Comparison of ENCODE assay signal across 1 cellular context in genomic region chr21:25879203-25879602, GRCh38.
A peak's percentile ranks its signal among the peaks of the same experiment; 100 is the strongest.
TF ChIP-seq lines count a peak whose summit lies in the region.

No MANE protein-coding gene starts in this region.

TF ChIP-seq in HepG2, 621 proteins besides CTCF, POLR2A, EP300 and RAD21 (continued from another document and continues in another):
- TF ChIP-seq, protein P1, sequence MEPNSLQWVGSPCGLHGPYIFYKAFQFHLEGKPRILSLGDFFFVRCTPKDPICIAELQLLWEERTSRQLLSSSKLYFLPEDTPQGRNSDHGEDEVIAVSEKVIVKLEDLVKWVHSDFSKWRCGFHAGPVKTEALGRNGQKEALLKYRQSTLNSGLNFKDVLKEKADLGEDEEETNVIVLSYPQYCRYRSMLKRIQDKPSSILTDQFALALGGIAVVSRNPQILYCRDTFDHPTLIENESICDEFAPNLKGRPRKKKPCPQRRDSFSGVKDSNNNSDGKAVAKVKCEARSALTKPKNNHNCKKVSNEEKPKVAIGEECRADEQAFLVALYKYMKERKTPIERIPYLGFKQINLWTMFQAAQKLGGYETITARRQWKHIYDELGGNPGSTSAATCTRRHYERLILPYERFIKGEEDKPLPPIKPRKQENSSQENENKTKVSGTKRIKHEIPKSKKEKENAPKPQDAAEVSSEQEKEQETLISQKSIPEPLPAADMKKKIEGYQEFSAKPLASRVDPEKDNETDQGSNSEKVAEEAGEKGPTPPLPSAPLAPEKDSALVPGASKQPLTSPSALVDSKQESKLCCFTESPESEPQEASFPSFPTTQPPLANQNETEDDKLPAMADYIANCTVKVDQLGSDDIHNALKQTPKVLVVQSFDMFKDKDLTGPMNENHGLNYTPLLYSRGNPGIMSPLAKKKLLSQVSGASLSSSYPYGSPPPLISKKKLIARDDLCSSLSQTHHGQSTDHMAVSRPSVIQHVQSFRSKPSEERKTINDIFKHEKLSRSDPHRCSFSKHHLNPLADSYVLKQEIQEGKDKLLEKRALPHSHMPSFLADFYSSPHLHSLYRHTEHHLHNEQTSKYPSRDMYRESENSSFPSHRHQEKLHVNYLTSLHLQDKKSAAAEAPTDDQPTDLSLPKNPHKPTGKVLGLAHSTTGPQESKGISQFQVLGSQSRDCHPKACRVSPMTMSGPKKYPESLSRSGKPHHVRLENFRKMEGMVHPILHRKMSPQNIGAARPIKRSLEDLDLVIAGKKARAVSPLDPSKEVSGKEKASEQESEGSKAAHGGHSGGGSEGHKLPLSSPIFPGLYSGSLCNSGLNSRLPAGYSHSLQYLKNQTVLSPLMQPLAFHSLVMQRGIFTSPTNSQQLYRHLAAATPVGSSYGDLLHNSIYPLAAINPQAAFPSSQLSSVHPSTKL (CRISPR knock-in tag; IDR thresholded peaks at IDR 0.05), result peak; percentile 38; the same call in 1 of the 2 replicates
- TF ChIP-seq, protein P2, sequence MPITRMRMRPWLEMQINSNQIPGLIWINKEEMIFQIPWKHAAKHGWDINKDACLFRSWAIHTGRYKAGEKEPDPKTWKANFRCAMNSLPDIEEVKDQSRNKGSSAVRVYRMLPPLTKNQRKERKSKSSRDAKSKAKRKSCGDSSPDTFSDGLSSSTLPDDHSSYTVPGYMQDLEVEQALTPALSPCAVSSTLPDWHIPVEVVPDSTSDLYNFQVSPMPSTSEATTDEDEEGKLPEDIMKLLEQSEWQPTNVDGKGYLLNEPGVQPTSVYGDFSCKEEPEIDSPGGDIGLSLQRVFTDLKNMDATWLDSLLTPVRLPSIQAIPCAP (CRISPR knock-in tag; IDR thresholded peaks at IDR 0.05; ENCODE audit: low read depth), result no peak
- peak; percentile 94 for TF ChIP-seq PITX1 (CRISPR knock-in tag; IDR thresholded peaks at IDR 0.05)
- TF ChIP-seq, protein P3, sequence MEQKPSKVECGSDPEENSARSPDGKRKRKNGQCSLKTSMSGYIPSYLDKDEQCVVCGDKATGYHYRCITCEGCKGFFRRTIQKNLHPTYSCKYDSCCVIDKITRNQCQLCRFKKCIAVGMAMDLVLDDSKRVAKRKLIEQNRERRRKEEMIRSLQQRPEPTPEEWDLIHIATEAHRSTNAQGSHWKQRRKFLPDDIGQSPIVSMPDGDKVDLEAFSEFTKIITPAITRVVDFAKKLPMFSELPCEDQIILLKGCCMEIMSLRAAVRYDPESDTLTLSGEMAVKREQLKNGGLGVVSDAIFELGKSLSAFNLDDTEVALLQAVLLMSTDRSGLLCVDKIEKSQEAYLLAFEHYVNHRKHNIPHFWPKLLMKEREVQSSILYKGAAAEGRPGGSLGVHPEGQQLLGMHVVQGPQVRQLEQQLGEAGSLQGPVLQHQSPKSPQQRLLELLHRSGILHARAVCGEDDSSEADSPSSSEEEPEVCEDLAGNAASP (CRISPR knock-in tag; IDR thresholded peaks at IDR 0.05; ENCODE audit: borderline replicate concordance), result peak; percentile 83; the same call in 1 of the 2 replicates
- TF ChIP-seq ZBTB20 (CRISPR knock-in tag; IDR thresholded peaks at IDR 0.05; ENCODE audit: borderline replicate concordance, low read depth), result no peak
- TF ChIP-seq SOX6 (IDR thresholded peaks at IDR 0.05), result no peak
- peak; percentile 68 for TF ChIP-seq SOX6 (CRISPR knock-in tag; IDR thresholded peaks at IDR 0.05)
- TF ChIP-seq RXRB (CRISPR knock-in tag; IDR thresholded peaks at IDR 0.05; ENCODE audit: borderline replicate concordance), result peak; percentile 39; the same call in 1 of the 2 replicates
- no peak for TF ChIP-seq ZNF792 (CRISPR knock-in tag; IDR thresholded peaks at IDR 0.05)
- TF ChIP-seq ZSCAN12 (CRISPR knock-in tag; IDR thresholded peaks at IDR 0.05), result no peak
- TF ChIP-seq ISL2 (CRISPR knock-in tag; IDR thresholded peaks at IDR 0.05), result peak; percentile 34; the same call in 1 of the 2 replicates
- TF ChIP-seq ZNF724P (CRISPR knock-in tag; IDR thresholded peaks at IDR 0.05; ENCODE audit: borderline replicate concordance), result no peak
- TF ChIP-seq HNF4G (IDR thresholded peaks at IDR 0.05; ENCODE audit: borderline replicate concordance, low read depth, low read length), result peak; percentile 53; the same call in 1 of the 2 replicates
- no peak for TF ChIP-seq HNF4G (CRISPR knock-in tag; IDR thresholded peaks at IDR 0.05; ENCODE audit: borderline replicate concordance, low read depth)
- TF ChIP-seq ZNF775 (CRISPR knock-in tag; IDR thresholded peaks at IDR 0.05; ENCODE audit: borderline replicate concordance), result no peak
- TF ChIP-seq MED1 (CRISPR knock-in tag; IDR thresholded peaks at IDR 0.05), result 0 out of 2 replicates have a peak, but pooled peaks have one; percentile 28
- TF ChIP-seq SAP130 (CRISPR knock-in tag; IDR thresholded peaks at IDR 0.05; ENCODE audit: low read depth), result no peak; the same call in 1 of the 2 replicates
- TF ChIP-seq SALL1 (CRISPR knock-in tag; IDR thresholded peaks at IDR 0.05), result peak; percentile 37; the same call in 1 of the 2 replicates
- TF ChIP-seq ZNF331 (CRISPR knock-in tag; IDR thresholded peaks at IDR 0.05), result peak; percentile 35; the same call in 1 of the 2 replicates
- TF ChIP-seq RFXAP (CRISPR knock-in tag; IDR thresholded peaks at IDR 0.05; ENCODE audit: borderline replicate concordance), result no peak
- TF ChIP-seq, protein P4, sequence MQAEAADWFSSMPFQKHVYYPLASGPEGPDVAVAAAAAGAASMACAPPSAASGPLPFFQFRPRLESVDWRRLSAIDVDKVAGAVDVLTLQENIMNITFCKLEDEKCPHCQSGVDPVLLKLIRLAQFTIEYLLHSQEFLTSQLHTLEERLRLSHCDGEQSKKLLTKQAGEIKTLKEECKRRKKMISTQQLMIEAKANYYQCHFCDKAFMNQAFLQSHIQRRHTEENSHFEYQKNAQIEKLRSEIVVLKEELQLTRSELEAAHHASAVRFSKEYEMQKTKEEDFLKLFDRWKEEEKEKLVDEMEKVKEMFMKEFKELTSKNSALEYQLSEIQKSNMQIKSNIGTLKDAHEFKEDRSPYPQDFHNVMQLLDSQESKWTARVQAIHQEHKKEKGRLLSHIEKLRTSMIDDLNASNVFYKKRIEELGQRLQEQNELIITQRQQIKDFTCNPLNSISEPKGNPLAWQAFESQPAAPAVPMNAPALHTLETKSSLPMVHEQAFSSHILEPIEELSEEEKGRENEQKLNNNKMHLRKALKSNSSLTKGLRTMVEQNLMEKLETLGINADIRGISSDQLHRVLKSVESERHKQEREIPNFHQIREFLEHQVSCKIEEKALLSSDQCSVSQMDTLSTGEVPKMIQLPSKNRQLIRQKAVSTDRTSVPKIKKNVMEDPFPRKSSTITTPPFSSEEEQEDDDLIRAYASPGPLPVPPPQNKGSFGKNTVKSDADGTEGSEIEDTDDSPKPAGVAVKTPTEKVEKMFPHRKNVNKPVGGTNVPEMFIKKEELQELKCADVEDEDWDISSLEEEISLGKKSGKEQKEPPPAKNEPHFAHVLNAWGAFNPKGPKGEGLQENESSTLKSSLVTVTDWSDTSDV (CRISPR knock-in tag; IDR thresholded peaks at IDR 0.05), result no peak
- TF ChIP-seq, protein P5, sequence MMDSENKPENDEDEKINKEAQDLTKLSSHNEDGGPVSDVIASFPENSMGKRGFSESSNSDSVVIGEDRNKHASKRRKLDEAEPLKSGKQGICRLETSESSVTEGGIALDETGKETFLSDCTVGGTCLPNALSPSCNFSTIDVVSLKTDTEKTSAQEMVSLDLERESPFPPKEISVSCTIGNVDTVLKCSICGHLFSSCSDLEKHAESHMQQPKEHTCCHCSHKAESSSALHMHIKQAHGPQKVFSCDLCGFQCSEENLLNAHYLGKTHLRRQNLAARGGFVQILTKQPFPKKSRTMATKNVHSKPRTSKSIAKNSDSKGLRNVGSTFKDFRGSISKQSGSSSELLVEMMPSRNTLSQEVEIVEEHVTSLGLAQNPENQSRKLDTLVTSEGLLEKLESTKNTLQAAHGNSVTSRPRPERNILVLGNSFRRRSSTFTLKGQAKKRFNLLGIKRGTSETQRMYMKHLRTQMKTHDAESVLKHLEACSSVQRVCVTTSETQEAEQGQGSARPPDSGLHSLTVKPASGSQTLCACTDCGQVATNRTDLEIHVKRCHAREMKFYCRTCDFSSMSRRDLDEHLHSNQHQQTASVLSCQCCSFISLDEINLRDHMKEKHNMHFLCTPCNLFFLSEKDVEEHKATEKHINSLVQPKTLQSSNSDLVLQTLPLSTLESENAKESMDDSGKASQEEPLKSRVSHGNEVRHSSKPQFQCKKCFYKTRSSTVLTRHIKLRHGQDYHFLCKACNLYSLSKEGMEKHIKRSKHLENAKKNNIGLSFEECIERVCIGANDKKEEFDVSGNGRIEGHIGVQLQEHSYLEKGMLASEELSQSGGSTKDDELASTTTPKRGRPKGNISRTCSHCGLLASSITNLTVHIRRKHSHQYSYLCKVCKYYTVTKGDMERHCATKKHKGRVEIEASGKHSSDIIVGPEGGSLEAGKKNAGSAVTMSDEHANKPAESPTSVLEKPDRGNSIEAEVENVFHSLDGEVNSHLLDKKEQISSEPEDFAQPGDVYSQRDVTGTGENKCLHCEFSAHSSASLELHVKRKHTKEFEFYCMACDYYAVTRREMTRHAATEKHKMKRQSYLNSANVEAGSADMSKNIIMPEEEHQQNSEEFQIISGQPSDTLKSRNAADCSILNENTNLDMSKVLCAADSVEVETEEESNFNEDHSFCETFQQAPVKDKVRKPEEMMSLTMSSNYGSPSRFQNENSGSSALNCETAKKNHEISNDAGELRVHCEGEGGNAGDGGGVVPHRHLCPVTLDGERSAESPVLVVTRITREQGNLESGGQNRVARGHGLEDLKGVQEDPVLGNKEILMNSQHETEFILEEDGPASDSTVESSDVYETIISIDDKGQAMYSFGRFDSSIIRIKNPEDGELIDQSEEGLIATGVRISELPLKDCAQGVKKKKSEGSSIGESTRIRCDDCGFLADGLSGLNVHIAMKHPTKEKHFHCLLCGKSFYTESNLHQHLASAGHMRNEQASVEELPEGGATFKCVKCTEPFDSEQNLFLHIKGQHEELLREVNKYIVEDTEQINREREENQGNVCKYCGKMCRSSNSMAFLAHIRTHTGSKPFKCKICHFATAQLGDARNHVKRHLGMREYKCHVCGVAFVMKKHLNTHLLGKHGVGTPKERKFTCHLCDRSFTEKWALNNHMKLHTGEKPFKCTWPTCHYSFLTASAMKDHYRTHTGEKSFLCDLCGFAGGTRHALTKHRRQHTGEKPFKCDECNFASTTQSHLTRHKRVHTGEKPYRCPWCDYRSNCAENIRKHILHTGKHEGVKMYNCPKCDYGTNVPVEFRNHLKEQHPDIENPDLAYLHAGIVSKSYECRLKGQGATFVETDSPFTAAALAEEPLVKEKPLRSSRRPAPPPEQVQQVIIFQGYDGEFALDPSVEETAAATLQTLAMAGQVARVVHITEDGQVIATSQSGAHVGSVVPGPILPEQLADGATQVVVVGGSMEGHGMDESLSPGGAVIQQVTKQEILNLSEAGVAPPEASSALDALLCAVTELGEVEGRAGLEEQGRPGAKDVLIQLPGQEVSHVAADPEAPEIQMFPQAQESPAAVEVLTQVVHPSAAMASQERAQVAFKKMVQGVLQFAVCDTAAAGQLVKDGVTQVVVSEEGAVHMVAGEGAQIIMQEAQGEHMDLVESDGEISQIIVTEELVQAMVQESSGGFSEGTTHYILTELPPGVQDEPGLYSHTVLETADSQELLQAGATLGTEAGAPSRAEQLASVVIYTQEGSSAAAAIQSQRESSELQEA (CRISPR knock-in tag; IDR thresholded peaks at IDR 0.05; ENCODE audit: not compliant biosample characterization), result no peak
- no peak for TF ChIP-seq NKX3-1 (CRISPR knock-in tag; IDR thresholded peaks at IDR 0.05)
- TF ChIP-seq PAXIP1 (CRISPR knock-in tag; conservative IDR thresholded peaks at IDR 0.05), result peak; percentile 62
- TF ChIP-seq, protein P6, sequence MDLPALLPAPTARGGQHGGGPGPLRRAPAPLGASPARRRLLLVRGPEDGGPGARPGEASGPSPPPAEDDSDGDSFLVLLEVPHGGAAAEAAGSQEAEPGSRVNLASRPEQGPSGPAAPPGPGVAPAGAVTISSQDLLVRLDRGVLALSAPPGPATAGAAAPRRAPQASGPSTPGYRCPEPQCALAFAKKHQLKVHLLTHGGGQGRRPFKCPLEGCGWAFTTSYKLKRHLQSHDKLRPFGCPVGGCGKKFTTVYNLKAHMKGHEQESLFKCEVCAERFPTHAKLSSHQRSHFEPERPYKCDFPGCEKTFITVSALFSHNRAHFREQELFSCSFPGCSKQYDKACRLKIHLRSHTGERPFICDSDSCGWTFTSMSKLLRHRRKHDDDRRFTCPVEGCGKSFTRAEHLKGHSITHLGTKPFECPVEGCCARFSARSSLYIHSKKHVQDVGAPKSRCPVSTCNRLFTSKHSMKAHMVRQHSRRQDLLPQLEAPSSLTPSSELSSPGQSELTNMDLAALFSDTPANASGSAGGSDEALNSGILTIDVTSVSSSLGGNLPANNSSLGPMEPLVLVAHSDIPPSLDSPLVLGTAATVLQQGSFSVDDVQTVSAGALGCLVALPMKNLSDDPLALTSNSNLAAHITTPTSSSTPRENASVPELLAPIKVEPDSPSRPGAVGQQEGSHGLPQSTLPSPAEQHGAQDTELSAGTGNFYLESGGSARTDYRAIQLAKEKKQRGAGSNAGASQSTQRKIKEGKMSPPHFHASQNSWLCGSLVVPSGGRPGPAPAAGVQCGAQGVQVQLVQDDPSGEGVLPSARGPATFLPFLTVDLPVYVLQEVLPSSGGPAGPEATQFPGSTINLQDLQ (CRISPR knock-in tag; IDR thresholded peaks at IDR 0.05), result no peak
- TF ChIP-seq ZNF230 (CRISPR knock-in tag; IDR thresholded peaks at IDR 0.05), result no peak
- TF ChIP-seq, protein P7, sequence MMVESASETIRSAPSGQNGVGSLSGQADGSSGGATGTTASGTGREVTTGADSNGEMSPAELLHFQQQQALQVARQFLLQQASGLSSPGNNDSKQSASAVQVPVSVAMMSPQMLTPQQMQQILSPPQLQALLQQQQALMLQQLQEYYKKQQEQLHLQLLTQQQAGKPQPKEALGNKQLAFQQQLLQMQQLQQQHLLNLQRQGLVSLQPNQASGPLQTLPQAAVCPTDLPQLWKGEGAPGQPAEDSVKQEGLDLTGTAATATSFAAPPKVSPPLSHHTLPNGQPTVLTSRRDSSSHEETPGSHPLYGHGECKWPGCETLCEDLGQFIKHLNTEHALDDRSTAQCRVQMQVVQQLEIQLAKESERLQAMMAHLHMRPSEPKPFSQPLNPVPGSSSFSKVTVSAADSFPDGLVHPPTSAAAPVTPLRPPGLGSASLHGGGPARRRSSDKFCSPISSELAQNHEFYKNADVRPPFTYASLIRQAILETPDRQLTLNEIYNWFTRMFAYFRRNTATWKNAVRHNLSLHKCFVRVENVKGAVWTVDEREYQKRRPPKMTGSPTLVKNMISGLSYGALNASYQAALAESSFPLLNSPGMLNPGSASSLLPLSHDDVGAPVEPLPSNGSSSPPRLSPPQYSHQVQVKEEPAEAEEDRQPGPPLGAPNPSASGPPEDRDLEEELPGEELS (CRISPR knock-in tag; IDR thresholded peaks at IDR 0.05), result peak; percentile 67
